Comparison of ENCODE assay signal across 7 cellular contexts in the genomic region with DNA sequence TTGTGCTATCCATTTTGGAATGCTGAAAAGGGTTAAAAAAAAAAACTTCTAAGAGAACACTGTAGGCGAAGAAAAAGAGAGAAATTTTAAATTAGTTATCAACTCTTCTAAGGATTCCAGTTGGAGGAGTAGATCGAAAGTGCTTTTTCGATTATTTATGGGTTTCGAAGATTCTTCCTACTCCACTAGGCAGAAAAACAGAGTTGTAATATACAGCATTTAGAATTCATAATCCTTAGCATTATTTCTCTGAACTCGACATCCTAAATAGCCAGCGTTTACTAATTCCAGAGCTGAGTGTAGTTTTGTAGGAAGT.
DNase-seq lines count a peak whose midpoint lies in the region; ATAC-seq and TF ChIP-seq lines count a peak whose summit lies in the region.

No MANE protein-coding gene starts in this region.

- H3K4me2 ChIP-seq in KMS-11, result peak overlapping the region; percentile 60; the same call in 1 of the 2 replicates

- H3K27me3 ChIP-seq in KMS-11 (ENCODE audit: insufficient read depth, low read depth), result no peaks in the 10 kb centered on the region
- no peaks in the 10 kb centered on the region for H3K27me3 ChIP-seq in layer of hippocampus (ENCODE audit: control insufficient read depth, insufficient read depth, low read length)
- no peaks in the 10 kb centered on the region for H3K27me3 ChIP-seq in stomach smooth muscle (ENCODE audit: control insufficient read depth in 1 of 2, insufficient read depth in 2 of 2, low read length in 2 of 2)

- no peaks in the 10 kb centered on the region for H3K79me2 ChIP-seq in KMS-11 (ENCODE audit: insufficient read depth, low read depth)

- no peak for TF ChIP-seq CTCF in KMS-11 (conservative IDR thresholded peaks at IDR 0.05; ENCODE audit: low read depth, low read length)
- no peak for TF ChIP-seq CTCF in astrocyte of the spinal cord (IDR thresholded peaks at IDR 0.05; ENCODE audit: low read depth, low read length)

- in situ Hi-C loops in astrocyte of the spinal cord (cut with HindIII; ENCODE audit: low sequenced_read_pairs), result no loop called here

- H3K27ac ChIP-seq in KMS-11 (no peak overlapping the region), layer of hippocampus (ENCODE audit: low read depth, low read length) (peak overlapping the region; percentile 85), stomach smooth muscle (ENCODE audit: low read length) (peak overlapping the region; percentile 87)

- no peak overlapping the region for H3K4me3 ChIP-seq in KMS-11 (IDR thresholded peaks at IDR 0.05; ENCODE audit: insufficient read depth, low read depth, low read length)
- peak overlapping the region; percentile 61 for H3K4me3 ChIP-seq in astrocyte of the spinal cord (ENCODE audit: low read depth, low read length)
- H3K4me3 ChIP-seq in stomach smooth muscle (ENCODE audit: low read length in 2 of 2), result peak overlapping the region; percentile 84 to 95

- no peak for ATAC-seq in HG03521 (IDR thresholded peaks at IDR 0.05; ENCODE audit: unreplicated experiment)
- no peak for ATAC-seq in HG02981 (IDR thresholded peaks at IDR 0.05; ENCODE audit: unreplicated experiment)

- H3K9ac ChIP-seq in KMS-11, result peak overlapping the region; percentile 56; the same call in 1 of the 2 replicates
- peak overlapping the region; percentile 55 to 93 for H3K9ac ChIP-seq in stomach smooth muscle (ENCODE audit: low read length in 2 of 2)

- no peaks in the 10 kb centered on the region for H3K9me3 ChIP-seq in stomach smooth muscle (ENCODE audit: control insufficient read depth in 2 of 2, low read length in 2 of 2)

- H3K4me1 ChIP-seq in KMS-11 (ENCODE audit: low read depth, poor library complexity, severe bottlenecking) (peaks cover 23% of the 10 kb centered on the region), stomach smooth muscle (ENCODE audit: control insufficient read depth, insufficient read depth, low read length) (peaks cover 6% of the 10 kb centered on the region)

- peak overlapping the region; percentile 81 for H2AFZ ChIP-seq in KMS-11 (ENCODE audit: low read depth)

- DNase-seq in astrocyte of the spinal cord (ENCODE audit: low read depth, low spot score), result no peak
- no peak for DNase-seq in NCI-H526 (lab: John Stamatoyannopoulos, UW)

- no peaks in the 10 kb centered on the region for H4K20me1 ChIP-seq in KMS-11 (ENCODE audit: insufficient read depth)

- H3K36me3 ChIP-seq in KMS-11 (ENCODE audit: insufficient read depth), result no peaks in the 10 kb centered on the region
- H3K36me3 ChIP-seq in stomach smooth muscle (ENCODE audit: control insufficient read depth in 2 of 2, insufficient read depth in 2 of 2, low read length in 2 of 2), result no peaks in the 10 kb centered on the region
